26 cellular contexts compared by ENCODE assay signal in the genomic region with DNA sequence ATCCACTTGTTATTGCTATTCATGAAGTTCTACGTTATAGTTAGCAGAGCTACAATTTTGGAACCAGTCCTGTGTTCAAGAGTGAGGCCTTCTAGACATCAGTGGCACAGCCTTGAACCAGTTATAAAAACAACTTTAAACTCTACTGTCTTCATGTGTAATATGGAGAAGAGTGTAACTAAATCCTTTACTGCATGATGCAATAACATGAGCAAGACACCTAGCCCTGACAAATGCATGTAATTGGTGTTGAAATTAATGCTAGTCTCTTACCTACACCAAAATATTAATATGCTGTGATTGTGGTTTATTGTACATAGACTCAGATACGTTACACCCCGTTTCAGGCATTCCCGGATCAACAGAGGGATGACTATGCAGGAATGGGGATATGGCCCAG.
"Had no signal": no experiment of that assay in that cellular context is flagged by ENCODE, and none has a peak within 500 bp of the region (broad histone marks: within the 10 kb centered on the region; RNA-seq: fewer than 3 reads in every experiment).

No MANE protein-coding gene starts in this region.

- ATAC-seq: naive thymus-derived CD4-positive, alpha-beta T cell; natural killer cell; psoas muscle; right cardiac atrium; sciatic nerve; stimulated activated effector memory CD8-positive, alpha-beta T cell treated with anti-CD3 and anti-CD28 coated beads, Interleukin-12 subunit alpha, Interleukin-12 subunit beta, amount 100 ng/mL, for 72 hours; stimulated activated naive B cell treated with anti-CD40 and anti-IgM and Interleukin-4, amounts not matched to agents 10 μg/mL and 1 μg/mL and 100 μg/mL, for 72 hours; upper lobe of right lung had no signal

- H3K36me3 ChIP-seq: neural progenitor cell, ovary, spleen, stomach, thoracic aorta, thyroid gland, tibial nerve, upper lobe of right lung, uterus had no signal

- H3K27me3 ChIP-seq: neural progenitor cell, ovary, spleen, stomach, thyroid gland, tibial nerve, upper lobe of right lung, uterus had no signal

- H3K79me2 ChIP-seq: parathyroid adenoma had no signal

- H3K4me2 ChIP-seq: neural progenitor cell, smooth muscle cell had no signal

- H3K9ac ChIP-seq: neural progenitor cell, parathyroid adenoma had no signal

- H3K9me3 ChIP-seq: ovary, psoas muscle, stomach, thoracic aorta, thyroid gland, tibial nerve, upper lobe of right lung, uterus had no signal

- H2AFZ ChIP-seq: neural progenitor cell, parathyroid adenoma had no signal

- H3K4me1 ChIP-seq: neural progenitor cell, parathyroid adenoma, psoas muscle, spleen, stomach, tibial nerve, upper lobe of right lung, uterus had no signal

- H3K27ac ChIP-seq: neural progenitor cell, ovary, parathyroid adenoma, psoas muscle, skin epidermis, spleen, stomach, thoracic aorta, thyroid gland, tibial nerve, upper lobe of right lung, uterus had no signal

- H3K4me3 ChIP-seq: neural progenitor cell, ovary, psoas muscle, skin epidermis, smooth muscle cell, spleen, stomach, thoracic aorta, thyroid gland, tibial nerve, upper lobe of right lung, uterus had no signal

- DNase-seq: naive thymus-derived CD4-positive, alpha-beta T cell; natural killer cell; occipital lobe; ovary; posterior cingulate gyrus; psoas muscle; right cardiac atrium; spleen; stimulated activated CD4-positive, alpha-beta T cell treated with anti-CD3 and anti-CD28 coated beads, Interleukin-12 subunit alpha, Interleukin-12 subunit beta, amount 100 ng/mL, for 4 hours; stimulated activated CD4-positive, alpha-beta T cell treated with anti-CD3 and anti-CD28 coated beads, Interleukin-2, amount 100 ng/mL, for 24 hours; stimulated activated CD4-positive, alpha-beta T cell treated with anti-CD3 and anti-CD28 coated beads, Interleukin-2, amount 100 ng/mL, for 48 hours; stimulated activated CD4-positive, alpha-beta T cell treated with anti-CD3 and anti-CD28 coated beads, Interleukin-4, amount 100 ng/mL, for 24 hours; stimulated activated naive B cell treated with anti-CD40 and anti-IgM and Interleukin-4, amounts not matched to agents 10 μg/mL and 1 μg/mL and 100 μg/mL, for 72 hours; stimulated activated naive CD4-positive, alpha-beta T cell treated with Interleukin-2 at 50 U/mL for 16 hours; stomach; thyroid gland; upper lobe of right lung; uterus had no signal
